ENCODE assay signal across 13 cellular contexts in genomic region chr3:186588619-186589018, GRCh38. TPM values are rescaled to one million over a fixed set of nuclear protein-coding genes. Genes with fewer than 3 reads are reported as not detected.
DNase-seq lines count a peak whose midpoint lies in the region; TF ChIP-seq lines count a peak whose summit lies in the region.
"Had no signal": no experiment of that assay in that cellular context is flagged by ENCODE, and none has a peak within 500 bp of the region (broad histone marks: within the 10 kb centered on the region; RNA-seq: fewer than 3 reads in every experiment).

No MANE protein-coding gene starts in this region.

- no peak overlapping the region for H2AFZ ChIP-seq in neural progenitor cell (replicated peaks)

- H3K4me2 ChIP-seq in neural progenitor cell = no peak overlapping the region

- H3K4me3 Mint-ChIP-seq in endothelial cell (ENCODE audit: unreplicated experiment) = no peak overlapping the region
- H3K4me3 Mint-ChIP-seq in neural progenitor cell = no peak overlapping the region
- H3K4me3 Mint-ChIP-seq: activated naive CD4-positive, alpha-beta T cell treated with anti-CD3 and anti-CD28 coated beads, Interleukin-2, amount 50 U/mL, for 24 hours had no signal

- H3K27me3 ChIP-seq in neural progenitor cell = no peaks in the 10 kb centered on the region
- H3K27me3 ChIP-seq: heart left ventricle, vagina had no signal

- H4K20me1 ChIP-seq in neural progenitor cell (ENCODE audit: low read depth) = no peaks in the 10 kb centered on the region

- H3K4me1 ChIP-seq in neural progenitor cell = no peaks in the 10 kb centered on the region
- H3K4me1 ChIP-seq: heart left ventricle, vagina had no signal

- H3K27ac Mint-ChIP-seq in endothelial cell (ENCODE audit: unreplicated experiment) (peak overlapping the region; percentile 77), neural progenitor cell (no peak overlapping the region)
- H3K27ac Mint-ChIP-seq: activated naive CD4-positive, alpha-beta T cell treated with anti-CD3 and anti-CD28 coated beads, Interleukin-2, amount 50 U/mL, for 24 hours had no signal

- peaks cover 24% of the 10 kb centered on the region for H3K4me1 Mint-ChIP-seq in endothelial cell (ENCODE audit: unreplicated experiment)
- no peaks in the 10 kb centered on the region for H3K4me1 Mint-ChIP-seq in neural progenitor cell

- H3F3A ChIP-seq in neural progenitor cell (ENCODE audit: low read depth) = peaks cover 6% of the 10 kb centered on the region

- H3K9ac ChIP-seq in neural progenitor cell = no peak overlapping the region

- H3K9me3 Mint-ChIP-seq in endothelial cell (ENCODE audit: unreplicated experiment) (no peaks in the 10 kb centered on the region), neural progenitor cell (no peaks in the 10 kb centered on the region)
- H3K9me3 Mint-ChIP-seq: activated naive CD4-positive, alpha-beta T cell treated with anti-CD3 and anti-CD28 coated beads, Interleukin-2, amount 50 U/mL, for 24 hours had no signal

- TF ChIP-seq CTCF in endothelial cell (IDR thresholded peaks at IDR 0.05; ENCODE audit: unreplicated experiment) = no peak
- no peak for TF ChIP-seq CTCF in neural progenitor cell (IDR thresholded peaks at IDR 0.05)

- no peak overlapping the region for H3K4me3 ChIP-seq in neural progenitor cell
- H3K4me3 ChIP-seq: heart left ventricle, vagina had no signal

- H3K27ac ChIP-seq in neural progenitor cell = no peak overlapping the region
- H3K27ac ChIP-seq: C4-2B, heart left ventricle, vagina had no signal

- H3K27me3 Mint-ChIP-seq in endothelial cell (ENCODE audit: unreplicated experiment) (peaks cover 3% of the 10 kb centered on the region), neural progenitor cell (ENCODE audit: insufficient read depth, low read depth) (no peaks in the 10 kb centered on the region)
- H3K27me3 Mint-ChIP-seq: activated naive CD4-positive, alpha-beta T cell treated with anti-CD3 and anti-CD28 coated beads, Interleukin-2, amount 50 U/mL, for 24 hours had no signal

- H3K79me2 ChIP-seq in neural progenitor cell (ENCODE audit: low read depth) = no peaks in the 10 kb centered on the region

- no peaks in the 10 kb centered on the region for H3K9me3 ChIP-seq in neural progenitor cell (ENCODE audit: low read depth)
- H3K9me3 ChIP-seq: heart left ventricle, vagina had no signal

- peaks cover 11% of the 10 kb centered on the region for H3K36me3 Mint-ChIP-seq in endothelial cell (ENCODE audit: low read depth, unreplicated experiment)
- peaks cover 6% of the 10 kb centered on the region for H3K36me3 Mint-ChIP-seq in neural progenitor cell

- DNase-seq in HPDE6-E6E7 (ENCODE audit: extremely low spot score) = peak; percentile 70
- no peak for DNase-seq in endothelial cell (ENCODE audit: low spot score)
- DNase-seq in neural progenitor cell (ENCODE audit: low spot score) = no peak
- DNase-seq in UCSD-AML1 (lab: John Stamatoyannopoulos, UW; ENCODE audit: unreplicated experiment) = no peak
- DNase-seq: heart left ventricle, midbrain, NCI-H2227 treated with DMSO at 0.1 percent for 48 hours, right cardiac atrium, Right ventricle myocardium superior had no signal

- H3K36me3 ChIP-seq in neural progenitor cell = no peaks in the 10 kb centered on the region

RNA-seq across cellular contexts. Expression of gene DNAJB11, which starts 18.1 kb away (rescaled TPM):
- total RNA-seq in endothelial cell (ENCODE audit: unreplicated experiment) (71.2 TPM), neural progenitor cell (ENCODE audit: low replicate concordance) (52.7 and 73.0 TPM in 2 replicates)

RNA-seq across cellular contexts. Expression of gene TBCCD1, which starts 21.5 kb away (rescaled TPM):
- 19.5 TPM for total RNA-seq in endothelial cell (ENCODE audit: unreplicated experiment)
- 16.8 and 21.1 TPM in 2 replicates for total RNA-seq in neural progenitor cell (ENCODE audit: low replicate concordance)

RNA-seq across cellular contexts. Expression of gene AHSG, which starts 24.2 kb away (rescaled TPM):
- total RNA-seq in endothelial cell (ENCODE audit: unreplicated experiment) (not detected), neural progenitor cell (ENCODE audit: low replicate concordance) (not detected in 2 replicates)
- total RNA-seq: H4, heart left ventricle, Right ventricle myocardium superior, vagina had no signal

RNA-seq across cellular contexts. Expression of gene CRYGS, which starts 44.4 kb away (rescaled TPM):
- total RNA-seq in endothelial cell (ENCODE audit: unreplicated experiment) (5.8 TPM), neural progenitor cell (ENCODE audit: low replicate concordance) (1.1 and 1.4 TPM in 2 replicates)
- total RNA-seq: vagina had no signal

RNA-seq across cellular contexts. Expression of gene FETUB, which starts 51.6 kb away (rescaled TPM):
- total RNA-seq in endothelial cell (ENCODE audit: unreplicated experiment) = not detected
- total RNA-seq in neural progenitor cell (ENCODE audit: low replicate concordance) = not detected in 2 replicates
- total RNA-seq: H4, right cardiac atrium, Right ventricle myocardium superior had no signal
